Comparison of ENCODE assay signal across 15 cellular contexts in the genomic region with DNA sequence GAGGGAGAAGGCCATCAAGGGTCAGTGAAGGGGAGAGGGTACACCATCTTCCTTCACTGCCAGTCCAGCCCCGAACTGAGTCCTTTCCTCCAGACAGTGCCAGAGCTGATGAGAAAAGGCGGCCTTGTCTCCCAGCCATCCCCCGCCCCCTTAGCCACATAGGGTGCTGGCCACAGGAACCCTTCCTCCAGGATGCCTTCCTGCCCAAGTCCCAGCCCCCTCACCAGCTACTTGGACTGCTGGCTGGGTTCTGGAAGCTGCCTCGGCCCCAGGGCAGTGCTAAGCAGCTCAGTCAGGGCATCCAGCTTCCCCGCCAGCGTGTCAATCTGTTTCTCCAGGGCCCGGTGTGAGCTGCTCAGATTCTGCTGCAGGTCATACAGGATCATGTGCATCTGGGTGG. TPM values are rescaled to one million over a fixed set of nuclear protein-coding genes. Genes with fewer than 3 reads are reported as not detected.
DNase-seq lines count a peak whose midpoint lies in the region; ATAC-seq, FAIRE-seq and TF ChIP-seq lines count a peak whose summit lies in the region.
"Had no signal": no experiment of that assay in that cellular context is flagged by ENCODE, and none has a peak within 500 bp of the region (broad histone marks: within the 10 kb centered on the region; RNA-seq: fewer than 3 reads in every experiment).

No MANE protein-coding gene starts in this region.

- 86% methylated on average over 7 of the region's 7 CpGs for WGBS in GM12878 (ENCODE audit: insufficient coverage, insufficient replicate concordance, low lambda C conversion rate, missing lambda C conversion rate)
- whole genome bisulfite sequencing in stomach, 5 donors = 69 to 93% (median 85%) methylated on average over 5 to 7 of the region's 7 CpGs

- no peaks in the 10 kb centered on the region for H3K27me3 ChIP-seq in PC-9 (ENCODE audit: insufficient read depth, low read depth)
- H3K27me3 ChIP-seq in GM12878 (replicated peaks in 1 of 2; ENCODE audit: control insufficient read depth in 2 of 2, insufficient read depth in 2 of 2, low read length in 1 of 2) = no peaks in the 10 kb centered on the region
- no peaks in the 10 kb centered on the region for H3K27me3 ChIP-seq in stomach
- H3K27me3 ChIP-seq in dorsolateral prefrontal cortex = no peaks in the 10 kb centered on the region
- H3K27me3 ChIP-seq in A673 (replicated peaks; ENCODE audit: insufficient read depth, low read depth, low read length, poor library complexity) = no peaks in the 10 kb centered on the region

- DNase-seq in activated naive CD4-positive, alpha-beta T cell treated with anti-CD3 and anti-CD28 coated beads for 36 hours = no peak
- no peak for DNase-seq in activated naive CD4-positive, alpha-beta T cell (lab: John Stamatoyannopoulos, UW)
- DNase-seq in PC-9 = no peak
- DNase-seq in GM12878 (ENCODE audit: low read depth, low spot score) = no peak
- no peak for DNase-seq in stomach
- no peak for DNase-seq in dedifferentiated amniotic fluid mesenchymal stem cell (ENCODE audit: extremely low spot score)
- no peak for DNase-seq in dorsolateral prefrontal cortex
- DNase-seq in A673 (ENCODE audit: low spot score) = no peak
- DNase-seq: DMS53, foreskin melanocyte, NCI-H748 treated with DMSO at 0.1 percent for 48 hours, nephron progenitor cell had no signal

- TF ChIP-seq POLR2A in GM12878 (IDR thresholded peaks at IDR 0.05; ENCODE audit: low read depth, low read length) = no peak
- TF ChIP-seq POLR2A in stomach (IDR thresholded peaks at IDR 0.05) = no peak

- no peak for TF ChIP-seq RAD21 in GM12878 (IDR thresholded peaks at IDR 0.05; ENCODE audit: insufficient read depth, low read depth, low read length)

- ATAC-seq in GM12878 = no peak

- TF ChIP-seq EP300 in GM12878 (IDR thresholded peaks at IDR 0.05; ENCODE audit: borderline replicate concordance in 1 of 2, control insufficient read depth in 1 of 2, low read depth in 2 of 2, low read length in 2 of 2) (no peak), stomach (IDR thresholded peaks at IDR 0.05) (no peak)

- H2AFZ ChIP-seq in PC-9 (no peak overlapping the region), GM12878 (ENCODE audit: control insufficient read depth, low read depth, low read length) (no peak overlapping the region)

- POLR2A ChIA-PET in PC-9 (lab: Charles Lee; ENCODE audit: unreplicated experiment) (interaction anchor here (0.7 kb wide), 1 partner anchor 47 kb away, joined by 3 read pairs; no protein-coding TSS in a partner anchor), GM12878 (lab: Charles Lee) (interaction anchor here (2.9 to 18.9 kb wide), 3 partner anchors 11 to 99 kb away, joined by 12 to 389 read pairs (median 307); partner anchors contain the start of genes KCNN4 and SMG9), A673 (lab: Charles Lee; ENCODE audit: low non-redundant PET) (interaction anchor here (0.6 kb wide), 1 partner anchor 27 kb away, joined by 3 read pairs; no protein-coding TSS in a partner anchor)

- H3K4me1 ChIP-seq in PC-9 (replicated peaks; ENCODE audit: insufficient read depth) (peaks cover 39% of the 10 kb centered on the region), GM12878 (ENCODE audit: control insufficient read depth, insufficient read depth, low read length) (peaks cover 57% of the 10 kb centered on the region), stomach (peaks cover 0 to 64% (median 19%) of the 10 kb centered on the region in 4 donors), A673 (ENCODE audit: insufficient read depth, low read length, poor library complexity, severe bottlenecking) (peaks cover 4% of the 10 kb centered on the region)

- RAD21 ChIA-PET in GM12878 (lab: Charles Lee; ENCODE audit: unreplicated experiment) = interaction anchor here (6.1 to 8.3 kb wide), 4 partner anchors 11 to 98 kb away, joined by 55 to 167 read pairs (median 107); partner anchors contain the start of genes KCNN4, PLAUR and SMG9

- no peak for TF ChIP-seq CTCF in PC-9 (conservative IDR thresholded peaks at IDR 0.05)
- no peak for TF ChIP-seq CTCF in GM12878 (IDR thresholded peaks at IDR 0.05 in 2 of 3, conservative IDR thresholded peaks at IDR 0.05 in 1 of 3; ENCODE audit: control insufficient read depth in 2 of 3, extremely low read depth in 1 of 3, insufficient read depth in 1 of 3, low read depth in 3 of 3, low read length in 3 of 3)
- TF ChIP-seq CTCF in stomach (IDR thresholded peaks at IDR 0.05) = no peak
- no peak for TF ChIP-seq CTCF in dorsolateral prefrontal cortex (IDR thresholded peaks at IDR 0.05 in 54 of 56, conservative IDR thresholded peaks at IDR 0.05 in 2 of 56; ENCODE audit: low read depth in 1 of 56, partially characterized antibody in 56 of 56)
- no peak for TF ChIP-seq CTCF in A673 (conservative IDR thresholded peaks at IDR 0.05; ENCODE audit: low read depth, low read length)

- no peaks in the 10 kb centered on the region for H3K9me2 ChIP-seq in PC-9 (ENCODE audit: insufficient read depth)

- H4K20me1 ChIP-seq in PC-9 (ENCODE audit: insufficient read depth) (no peaks in the 10 kb centered on the region; the same call in 1 of the 2 replicates), GM12878 (ENCODE audit: control insufficient read depth, insufficient read depth) (no peaks in the 10 kb centered on the region)

- H3K4me3 ChIP-seq in PC-9 = no peak overlapping the region
- H3K4me3 ChIP-seq in GM12878 = 0 out of 2 replicates have a peak overlapping the region, but pooled peaks have one; percentile 18
- no peak overlapping the region for H3K4me3 ChIP-seq in stomach
- H3K4me3 ChIP-seq in dorsolateral prefrontal cortex = no peak overlapping the region
- no peak overlapping the region for H3K4me3 ChIP-seq in A673 (ENCODE audit: low read depth, low read length, poor library complexity, severe bottlenecking)

- BruUV-seq in PC-9 (replicated peaks; lab: Mats Ljungman, UMichigan) (no TSS peak), GM12878 (replicated peaks; lab: Mats Ljungman, UMichigan) (no TSS peak), A673 (replicated peaks; lab: Mats Ljungman, UMichigan) (no TSS peak)

- H3K9me3 ChIP-seq in PC-9 (ENCODE audit: insufficient read depth, low read depth) = no peaks in the 10 kb centered on the region
- H3K9me3 ChIP-seq in GM12878 (replicated peaks; ENCODE audit: control insufficient read depth, insufficient read depth, low read length) = no peaks in the 10 kb centered on the region; the same call in 2 of the 3 replicates
- H3K9me3 ChIP-seq in stomach = no peaks in the 10 kb centered on the region
- no peaks in the 10 kb centered on the region for H3K9me3 ChIP-seq in A673 (ENCODE audit: low read depth, low read length, poor library complexity, severe bottlenecking)

- peaks cover 76% of the 10 kb centered on the region for H3K4me1 Mint-ChIP-seq in activated naive CD4-positive, alpha-beta T cell treated with anti-CD3 and anti-CD28 coated beads for 36 hours (ENCODE audit: low read depth)

- intact Hi-C loops in activated naive CD4-positive, alpha-beta T cell treated with anti-CD3 and anti-CD28 coated beads for 36 hours (cut with micrococcal nuclease) = loop anchor here (5.0 kb wide), 1 partner anchor 985 kb away; no protein-coding TSS in a partner anchor
- intact Hi-C loops in PC-9 (cut with micrococcal nuclease; ENCODE audit: unreplicated experiment) (no loop called here), GM12878 (cut with micrococcal nuclease; ENCODE audit: unreplicated experiment) (no loop called here), stomach (cut with DNase I; ENCODE audit: low total_unique reads) (no loop called here), dorsolateral prefrontal cortex (cut with DNase I) (no loop called here), A673 (cut with micrococcal nuclease; ENCODE audit: unreplicated experiment) (no loop called here)

- peak overlapping the region; percentile 78; the same call in 1 of the 2 replicates for H3K9ac ChIP-seq in GM12878 (ENCODE audit: control insufficient read depth, insufficient read depth, low read length)

- SMC1A ChIA-PET in GM12878 (lab: Charles Lee; ENCODE audit: uncharacterized antibody, unreplicated experiment) = interaction anchor here (0.7 to 20.1 kb wide), 6 partner anchors 8 to 99 kb away, joined by 3 to 325 read pairs (median 46); partner anchors contain the start of genes KCNN4 and SMG9

- H3K27ac Mint-ChIP-seq in activated naive CD4-positive, alpha-beta T cell treated with anti-CD3 and anti-CD28 coated beads for 36 hours = peak overlapping the region; percentile 100
- H3K27ac Mint-ChIP-seq: nephron progenitor cell had no signal

- in situ Hi-C loops in GM12878 (cut with MboI) = loop anchor here (25.0 kb wide), 2 partner anchors 1695 to 1830 kb away; partner anchors contain the start of genes ERFL and FOSB

- H3K79me2 ChIP-seq in PC-9 (ENCODE audit: low read depth) = no peaks in the 10 kb centered on the region; the same call in 1 of the 2 replicates
- no peaks in the 10 kb centered on the region; the same call in 1 of the 2 replicates for H3K79me2 ChIP-seq in GM12878 (ENCODE audit: control insufficient read depth, insufficient read depth, low read length)

- H3K4me3 Mint-ChIP-seq in activated naive CD4-positive, alpha-beta T cell treated with anti-CD3 and anti-CD28 coated beads for 36 hours = peak overlapping the region; percentile 11
- H3K4me3 Mint-ChIP-seq: nephron progenitor cell had no signal

- H3K9me3 Mint-ChIP-seq in activated naive CD4-positive, alpha-beta T cell treated with anti-CD3 and anti-CD28 coated beads for 36 hours = no peaks in the 10 kb centered on the region
- H3K9me3 Mint-ChIP-seq: nephron progenitor cell had no signal

- no peak overlapping the region for H3K4me2 ChIP-seq in PC-9
- H3K4me2 ChIP-seq in GM12878 (ENCODE audit: control insufficient read depth, insufficient read depth) = 0 out of 2 replicates have a peak overlapping the region, but pooled peaks have one; percentile 20

- H3K27me3 Mint-ChIP-seq in activated naive CD4-positive, alpha-beta T cell treated with anti-CD3 and anti-CD28 coated beads for 36 hours (ENCODE audit: low read depth) = no peaks in the 10 kb centered on the region

- FAIRE-seq in GM12878 (lab: Jason Lieb, UNC) = no peak
- FAIRE-seq: endothelial cell of umbilical vein had no signal

- peak overlapping the region; percentile 88 for H3K27ac ChIP-seq in PC-9
- peak overlapping the region; percentile 100 for H3K27ac ChIP-seq in GM12878 (ENCODE audit: control insufficient read depth, insufficient read depth)
- H3K27ac ChIP-seq in stomach = peak overlapping the region in 3 of 5 donors; percentile 24 to 79 (median 77)
- no peak overlapping the region for H3K27ac ChIP-seq in dorsolateral prefrontal cortex
- no peak overlapping the region for H3K27ac ChIP-seq in A673 (ENCODE audit: low read depth, low read length, poor library complexity, severe bottlenecking)

- H3K36me3 Mint-ChIP-seq in activated naive CD4-positive, alpha-beta T cell treated with anti-CD3 and anti-CD28 coated beads for 36 hours (ENCODE audit: low read depth) = peaks cover 67% of the 10 kb centered on the region

- peaks cover 14% of the 10 kb centered on the region; the same call in 1 of the 2 replicates for H3K36me3 ChIP-seq in PC-9 (ENCODE audit: low read depth)
- peaks cover 42 to 46% of the 10 kb centered on the region in 2 experiments for H3K36me3 ChIP-seq in GM12878 (ENCODE audit: control insufficient read depth in 2 of 2, insufficient read depth in 2 of 2, low read length in 1 of 2)
- peaks cover 0 to 33% (median 16%) of the 10 kb centered on the region in 4 donors for H3K36me3 ChIP-seq in stomach
- H3K36me3 ChIP-seq in A673 (ENCODE audit: insufficient read depth, low read length, poor library complexity, severe bottlenecking) = no peaks in the 10 kb centered on the region

- peaks cover 79% of the 10 kb centered on the region for H3F3A ChIP-seq in PC-9 (ENCODE audit: insufficient read depth, low read depth)

- CTCF ChIA-PET in activated naive CD4-positive, alpha-beta T cell treated with anti-CD3 and anti-CD28 coated beads for 36 hours (lab: Charles Lee) = interaction anchor here (0.7 to 9.7 kb wide), 7 partner anchors 11 to 99 kb away, joined by 3 to 113 read pairs (median 5); partner anchors contain the start of genes KCNN4 and SMG9
- CTCF ChIA-PET in PC-9 (lab: Charles Lee) (interaction anchor here (0.7 to 1.1 kb wide), 3 partner anchors 11 to 24 kb away, joined by 3 to 5 read pairs (median 3); no protein-coding TSS in a partner anchor), GM12878 (lab: Yijun Ruan, JAX) (interaction anchor here (3.2 to 20.8 kb wide), 5 partner anchors 11 to 98 kb away, joined by 19 to 324 read pairs (median 136); partner anchors contain the start of genes KCNN4, PLAUR and SMG9), A673 (lab: Charles Lee) (no interaction called here)

RNA-seq across cellular contexts. Expression of gene SMG9, which starts 12.6 kb away (rescaled TPM):
- 100 to 1,000 TPM; 103 to 111 TPM for total RNA-seq in activated naive CD4-positive, alpha-beta T cell treated with anti-CD3 and anti-CD28 coated beads for 36 hours
- total RNA-seq in PC-9 (2021) (76.8 and 84.1 TPM in 2 replicates), GM12878 (2014; rRNA removed) (23.5 and 28.1 TPM in 2 replicates), GM12878 (2014; rRNA removed; fragmentation: Illumina TruSeq; extraction: Trizol) (16.3 and 20.3 TPM in 2 replicates), GM12878 (2021) (45.4 and 52.2 TPM in 2 replicates), stomach (10 to 100 TPM in 3 of 5 donors, 1 to 10 TPM in 2; 3.5 to 59.4 (median 11.3) TPM), dorsolateral prefrontal cortex (100 to 1,000 TPM in 11 of 120 experiments, 10 to 100 TPM in 109; 48.9 to 130 (median 77.0) TPM), A673 (2021) (78.8 and 90.6 TPM in 2 replicates)
- total RNA-seq in GM12878 (2013; cell fraction: nucleolus; rRNA removed) = 148 and 165 TPM in 2 replicates
- polyA plus RNA-seq in GM12878 (2011; ENCODE audit: low read depth) = 8.1 TPM
- polyA plus RNA-seq in GM12878 (2011; rRNA removed) (20.6 and 48.9 TPM in 2 replicates), GM12878 (2014; fragmentation: Illumina TruSeq; extraction: Trizol) (21.9 and 26.4 TPM in 2 replicates), GM12878 (2014; fragmentation: Nextera tagmentation; extraction: Ambion mirVana) (1 to 10 TPM in 1 of 2 experiments, under 1 TPM in 1; 0.69 to 4.0 TPM), GM12878 (2014; rRNA removed) (34.4 and 34.6 TPM in 2 replicates), GM12878 (2016; fragmentation: Nextera tagmentation; extraction: Ambion mirVana) (10 to 100 TPM; 28.2 to 30.4 TPM), stomach (10 to 100 TPM; 11.8 to 27.9 (median 22.1) TPM)
- 47.7 and 58.0 TPM in 2 replicates for polyA plus RNA-seq in GM12878 (2011; cell fraction: cytosol; rRNA removed)
- 125 and 147 TPM in 2 replicates for polyA plus RNA-seq in GM12878 (2011; cell fraction: nucleus; rRNA removed)
- 20.1 and 31.2 TPM in 2 replicates for polyA plus RNA-seq in GM12878 (2012)
- polyA minus RNA-seq in GM12878 (2011; rRNA and poly(A)+ RNA removed) = 22.4 and 25.9 TPM in 2 replicates
- polyA minus RNA-seq in GM12878 (2011; cell fraction: cytosol; rRNA and poly(A)+ RNA removed) = 12.4 and 17.5 TPM in 2 replicates
- 21.2 and 29.7 TPM in 2 replicates for polyA minus RNA-seq in GM12878 (2011; cell fraction: nucleus; rRNA and poly(A)+ RNA removed)

RNA-seq across cellular contexts. Expression of gene KCNN4, which starts 13.5 kb away (rescaled TPM):
- 10 to 100 TPM; 68.4 to 73.7 TPM for total RNA-seq in activated naive CD4-positive, alpha-beta T cell treated with anti-CD3 and anti-CD28 coated beads for 36 hours
- total RNA-seq in PC-9 (2021) (92.4 and 92.7 TPM in 2 replicates), GM12878 (2014; rRNA removed) (87.6 and 97.0 TPM in 2 replicates), GM12878 (2014; rRNA removed; fragmentation: Illumina TruSeq; extraction: Trizol) (52.9 and 53.6 TPM in 2 replicates), GM12878 (2021) (92.0 and 92.4 TPM in 2 replicates), stomach (100 to 1,000 TPM in 1 of 5 donors, 10 to 100 TPM in 3, 1 to 10 TPM in 1; 3.1 to 222 (median 32.7) TPM), dorsolateral prefrontal cortex (1 to 10 TPM in 109 of 120 experiments, under 1 TPM in 9, not detected in 2; 0.42 to 5.9 (median 2.5) TPM), A673 (2021) (0.20 TPM in 1 of 2 replicates, not detected in the other)
- total RNA-seq in GM12878 (2013; cell fraction: nucleolus; rRNA removed) = 118 TPM in 2 replicates
- 29.1 TPM for polyA plus RNA-seq in GM12878 (2011; ENCODE audit: low read depth)
- polyA plus RNA-seq in GM12878 (2011; rRNA removed) (39.5 and 70.5 TPM in 2 replicates), GM12878 (2014; fragmentation: Illumina TruSeq; extraction: Trizol) (15.6 and 62.7 TPM in 2 replicates), GM12878 (2014; fragmentation: Nextera tagmentation; extraction: Ambion mirVana) (1 to 10 TPM; 1.4 to 6.3 TPM), GM12878 (2014; rRNA removed) (112 and 132 TPM in 2 replicates), GM12878 (2016; fragmentation: Nextera tagmentation; extraction: Ambion mirVana) (10 to 100 TPM; 85.3 to 93.9 TPM), stomach (10 to 100 TPM in 1 of 3 donors, 1 to 10 TPM in 2; 7.6 to 22.4 (median 8.6) TPM)
- polyA plus RNA-seq in GM12878 (2011; cell fraction: cytosol; rRNA removed) = 99.1 and 145 TPM in 2 replicates
- polyA plus RNA-seq in GM12878 (2011; cell fraction: nucleus; rRNA removed) = 312 and 313 TPM in 2 replicates
- polyA plus RNA-seq in GM12878 (2012) = 45.7 and 52.2 TPM in 2 replicates
- polyA minus RNA-seq in GM12878 (2011; rRNA and poly(A)+ RNA removed) = 81.3 and 123 TPM in 2 replicates
- 41.2 and 45.3 TPM in 2 replicates for polyA minus RNA-seq in GM12878 (2011; cell fraction: cytosol; rRNA and poly(A)+ RNA removed)
- polyA minus RNA-seq in GM12878 (2011; cell fraction: nucleus; rRNA and poly(A)+ RNA removed) = 43.9 and 68.7 TPM in 2 replicates
- total RNA-seq: endothelial cell of umbilical vein had no signal

RNA-seq across cellular contexts. Expression of gene LYPD5, which starts 34.9 kb away (rescaled TPM):
- 1 to 10 TPM; 1.3 to 2.0 TPM for total RNA-seq in activated naive CD4-positive, alpha-beta T cell treated with anti-CD3 and anti-CD28 coated beads for 36 hours
- total RNA-seq in PC-9 (2021) = 2.6 and 2.9 TPM in 2 replicates
- total RNA-seq in GM12878 (2013; cell fraction: nucleolus; rRNA removed) = 0.25 TPM in 1 of 2 replicates, not detected in the other
- 0.76 and 1.4 TPM in 2 replicates for total RNA-seq in GM12878 (2014; rRNA removed)
- 0.37 and 0.40 TPM in 2 replicates for total RNA-seq in GM12878 (2014; rRNA removed; fragmentation: Illumina TruSeq; extraction: Trizol)
- total RNA-seq in GM12878 (2021) = 0.69 and 1.5 TPM in 2 replicates
- polyA plus RNA-seq in GM12878 (2011; ENCODE audit: low read depth) = not detected
- 0.04 and 0.09 TPM in 2 replicates for polyA plus RNA-seq in GM12878 (2011; rRNA removed)
- 0.10 and 0.16 TPM in 2 replicates for polyA plus RNA-seq in GM12878 (2011; cell fraction: cytosol; rRNA removed)
- polyA plus RNA-seq in GM12878 (2011; cell fraction: nucleus; rRNA removed) = 0.37 TPM in 1 of 2 replicates, not detected in the other
- 0.23 and 0.51 TPM in 2 replicates for polyA plus RNA-seq in GM12878 (2012)
- polyA plus RNA-seq in GM12878 (2014; fragmentation: Illumina TruSeq; extraction: Trizol) = 0.56 and 0.62 TPM in 2 replicates
- under 1 TPM in 1 of 2 experiments, not detected in 1; 0.24 TPM for polyA plus RNA-seq in GM12878 (2014; fragmentation: Nextera tagmentation; extraction: Ambion mirVana)
- 2.0 and 2.2 TPM in 2 replicates for polyA plus RNA-seq in GM12878 (2014; rRNA removed)
- polyA plus RNA-seq in GM12878 (2016; fragmentation: Nextera tagmentation; extraction: Ambion mirVana) = 1 to 10 TPM; 1.1 to 1.5 TPM
- not detected in 2 replicates for polyA minus RNA-seq in GM12878 (2011; rRNA and poly(A)+ RNA removed)
- polyA minus RNA-seq in GM12878 (2011; cell fraction: cytosol; rRNA and poly(A)+ RNA removed) = not detected in 2 replicates
- 0.36 TPM in 1 of 2 replicates, not detected in the other for polyA minus RNA-seq in GM12878 (2011; cell fraction: nucleus; rRNA and poly(A)+ RNA removed)
- under 1 TPM in 1 of 5 donors, not detected in 4; 0.43 TPM for total RNA-seq in stomach
- polyA plus RNA-seq in stomach = 1 to 10 TPM in 2 of 3 donors, under 1 TPM in 1; 0.61 to 3.9 (median 2.6) TPM
- total RNA-seq in dorsolateral prefrontal cortex = 10 to 100 TPM in 119 of 120 experiments, 1 to 10 TPM in 1; 8.4 to 38.1 (median 23.9) TPM
- not detected in 2 replicates for total RNA-seq in A673 (2021)
- total RNA-seq: endothelial cell of umbilical vein had no signal

RNA-seq across cellular contexts. Expression of gene IRGC, which starts 51.4 kb away (rescaled TPM):
- total RNA-seq in activated naive CD4-positive, alpha-beta T cell treated with anti-CD3 and anti-CD28 coated beads for 36 hours = not detected
- not detected in 2 replicates for total RNA-seq in PC-9 (2021)
- total RNA-seq in GM12878 (2013; cell fraction: nucleolus; rRNA removed) = not detected in 2 replicates
- total RNA-seq in GM12878 (2014; rRNA removed) = not detected in 2 replicates
- not detected in 2 replicates for total RNA-seq in GM12878 (2014; rRNA removed; fragmentation: Illumina TruSeq; extraction: Trizol)
- not detected in 2 replicates for total RNA-seq in GM12878 (2021)
- polyA plus RNA-seq in GM12878 (2011; ENCODE audit: low read depth) = not detected
- polyA plus RNA-seq in GM12878 (2011; rRNA removed) = not detected in 2 replicates
- polyA plus RNA-seq in GM12878 (2011; cell fraction: cytosol; rRNA removed) = not detected in 2 replicates
- polyA plus RNA-seq in GM12878 (2011; cell fraction: nucleus; rRNA removed) = not detected in 2 replicates
- polyA plus RNA-seq in GM12878 (2012) = not detected in 2 replicates
- polyA plus RNA-seq in GM12878 (2014; fragmentation: Illumina TruSeq; extraction: Trizol) = not detected in 2 replicates
- polyA plus RNA-seq in GM12878 (2014; fragmentation: Nextera tagmentation; extraction: Ambion mirVana) = under 1 TPM in 1 of 2 experiments, not detected in 1; 0.04 TPM
- polyA plus RNA-seq in GM12878 (2014; rRNA removed) = not detected in 2 replicates
- polyA plus RNA-seq in GM12878 (2016; fragmentation: Nextera tagmentation; extraction: Ambion mirVana) = not detected
- not detected in 2 replicates for polyA minus RNA-seq in GM12878 (2011; rRNA and poly(A)+ RNA removed)
- not detected in 2 replicates for polyA minus RNA-seq in GM12878 (2011; cell fraction: cytosol; rRNA and poly(A)+ RNA removed)
- polyA minus RNA-seq in GM12878 (2011; cell fraction: nucleus; rRNA and poly(A)+ RNA removed) = not detected in 2 replicates
- not detected for total RNA-seq in stomach
- polyA plus RNA-seq in stomach = not detected
- total RNA-seq in dorsolateral prefrontal cortex = not detected
- total RNA-seq in A673 (2021) = not detected in 2 replicates
- total RNA-seq: endothelial cell of umbilical vein, lower leg skin had no signal
- polyA plus RNA-seq: AG04450, endothelial cell of umbilical vein had no signal

RNA-seq across cellular contexts. Expression of gene ZNF283, which starts 59.8 kb away (rescaled TPM):
- 1 to 10 TPM; 6.8 to 7.7 TPM for total RNA-seq in activated naive CD4-positive, alpha-beta T cell treated with anti-CD3 and anti-CD28 coated beads for 36 hours
- total RNA-seq in PC-9 (2021) (14.8 and 15.2 TPM in 2 replicates), GM12878 (2014; rRNA removed) (4.3 and 4.9 TPM in 2 replicates), GM12878 (2014; rRNA removed; fragmentation: Illumina TruSeq; extraction: Trizol) (7.8 and 7.9 TPM in 2 replicates), GM12878 (2021) (5.1 and 5.4 TPM in 2 replicates), stomach (10 to 100 TPM in 2 of 5 donors, 1 to 10 TPM in 2, not detected in 1; 4.2 to 46.6 (median 7.8) TPM), dorsolateral prefrontal cortex (10 to 100 TPM; 17.2 to 43.0 (median 24.6) TPM), A673 (2021) (9.4 and 9.7 TPM in 2 replicates)
- total RNA-seq in GM12878 (2013; cell fraction: nucleolus; rRNA removed) = 40.7 and 62.8 TPM in 2 replicates
- polyA plus RNA-seq in GM12878 (2011; ENCODE audit: low read depth) = 2.7 TPM
- polyA plus RNA-seq in GM12878 (2011; rRNA removed) (5.6 and 11.4 TPM in 2 replicates), GM12878 (2014; fragmentation: Illumina TruSeq; extraction: Trizol) (3.0 and 6.7 TPM in 2 replicates), GM12878 (2014; fragmentation: Nextera tagmentation; extraction: Ambion mirVana) (1 to 10 TPM; 2.2 to 2.4 TPM), GM12878 (2014; rRNA removed) (3.1 and 3.8 TPM in 2 replicates), GM12878 (2016; fragmentation: Nextera tagmentation; extraction: Ambion mirVana) (1 to 10 TPM; 3.0 to 3.6 TPM), stomach (1 to 10 TPM in 2 of 3 donors, under 1 TPM in 1; 0.61 to 2.2 (median 1.3) TPM)
- 1.5 and 2.6 TPM in 2 replicates for polyA plus RNA-seq in GM12878 (2011; cell fraction: cytosol; rRNA removed)
- 4.8 and 5.6 TPM in 2 replicates for polyA plus RNA-seq in GM12878 (2011; cell fraction: nucleus; rRNA removed)
- polyA plus RNA-seq in GM12878 (2012) = 3.9 and 4.4 TPM in 2 replicates
- 4.8 and 5.4 TPM in 2 replicates for polyA minus RNA-seq in GM12878 (2011; rRNA and poly(A)+ RNA removed)
- polyA minus RNA-seq in GM12878 (2011; cell fraction: cytosol; rRNA and poly(A)+ RNA removed) = 2.0 and 5.5 TPM in 2 replicates
- polyA minus RNA-seq in GM12878 (2011; cell fraction: nucleus; rRNA and poly(A)+ RNA removed) = 5.4 and 6.1 TPM in 2 replicates

Comparison
In these comparisons a context has a peak if more than half of its experiments do, and no peak if none do; other contexts are left out.
1. H3K27ac ChIP-seq: peak in PC-9 (single experiment), GM12878 (single experiment) and stomach (3 of 5); none in dorsolateral prefrontal cortex (0 of 59) and A673 (single experiment).